ENCODE assay signal across 13 cellular contexts in genomic region chr16:16042076-16042475, GRCh38.
DNase-seq lines count a peak whose midpoint lies in the region; ATAC-seq and TF ChIP-seq lines count a peak whose summit lies in the region.
"Had no signal": no experiment of that assay in that cellular context is flagged by ENCODE, and none has a peak within 500 bp of the region (broad histone marks: within the 10 kb centered on the region; RNA-seq: fewer than 3 reads in every experiment).

No MANE protein-coding gene starts in this region.

- H2BK12ac ChIP-seq in mesenchymal stem cell (ENCODE audit: low read length in 2 of 2) = no peak overlapping the region

- peak; percentile 68 for DNase-seq in BE2C
- DNase-seq in LNCaP clone FGC (ENCODE audit: low read depth) = peak; percentile 74
- no peak for DNase-seq in chondrocyte (ENCODE audit: low spot score)
- peak; percentile 18 for DNase-seq in mesenchymal stem cell
- DNase-seq in activated CD4-positive, alpha-beta memory T cell treated with anti-CD3 and anti-CD28 coated beads, Interleukin-2, amount 10 ng/mL, durations not matched to agents 7 days and 5 days = no peak
- DNase-seq in omental fat pad (ENCODE audit: low spot score) = no peak
- no peak for DNase-seq in MV-4-11 (lab: John Stamatoyannopoulos, UW)
- DNase-seq in activated naive CD4-positive, alpha-beta T cell treated with anti-CD3 and anti-CD28 coated beads for 36 hours = no peak
- DNase-seq: activated CD4-positive, alpha-beta T cell treated with anti-CD3 and anti-CD28 coated beads for 1 hour; activated naive CD4-positive, alpha-beta T cell treated with anti-CD3 and anti-CD28 coated beads, Interleukin-2, amount 10 ng/mL, durations not matched to agents 7 days and 5 days; DMS53; NCI-H146; Peyer's patch had no signal

- 100% methylated on average over 2 of the region's 2 CpGs for WGBS in mesenchymal stem cell

- H3K4me3 ChIP-seq in BE2C (ENCODE audit: low read depth, low read length) = no peak overlapping the region
- H3K4me3 ChIP-seq in LNCaP clone FGC (ENCODE audit: low read depth, low read length) = no peak overlapping the region
- H3K4me3 ChIP-seq in mesenchymal stem cell (ENCODE audit: insufficient read depth in 1 of 2, low read depth in 1 of 2, low read length in 2 of 2) = no peak overlapping the region
- H3K4me3 ChIP-seq: Peyer's patch had no signal

- H2BK15ac ChIP-seq in mesenchymal stem cell (ENCODE audit: low read depth, poor library complexity, severe bottlenecking) = no peak overlapping the region

- POLR2A ChIA-PET in activated CD4-positive, alpha-beta memory T cell treated with anti-CD3 and anti-CD28 coated beads, Interleukin-2, amount 10 ng/mL, durations not matched to agents 7 days and 5 days (lab: Charles Lee) = no interaction called here

- H3K9me3 ChIP-seq in BE2C (no peaks in the 10 kb centered on the region), mesenchymal stem cell (ENCODE audit: control insufficient read depth, low read length) (no peaks in the 10 kb centered on the region)
- H3K9me3 ChIP-seq: Peyer's patch had no signal

- H3K9ac ChIP-seq in mesenchymal stem cell (ENCODE audit: low read length) = no peak overlapping the region

- H3K27me3 Mint-ChIP-seq in chondrocyte (ENCODE audit: low read depth) = no peaks in the 10 kb centered on the region
- H3K27me3 Mint-ChIP-seq in activated CD4-positive, alpha-beta memory T cell treated with anti-CD3 and anti-CD28 coated beads, Interleukin-2, amount 10 ng/mL, durations not matched to agents 7 days and 5 days = no peaks in the 10 kb centered on the region
- H3K27me3 Mint-ChIP-seq in activated naive CD4-positive, alpha-beta T cell treated with anti-CD3 and anti-CD28 coated beads for 36 hours (ENCODE audit: low read depth) = no peaks in the 10 kb centered on the region
- H3K27me3 Mint-ChIP-seq: activated naive CD4-positive, alpha-beta T cell treated with anti-CD3 and anti-CD28 coated beads, Interleukin-2, amount 10 ng/mL, durations not matched to agents 7 days and 5 days had no signal

- CTCF ChIA-PET in activated CD4-positive, alpha-beta memory T cell treated with anti-CD3 and anti-CD28 coated beads, Interleukin-2, amount 10 ng/mL, durations not matched to agents 7 days and 5 days (lab: Charles Lee) = interaction anchor here (0.6 to 0.7 kb wide), 2 partner anchors 336 to 1767 kb away, joined by 3 read pairs; no protein-coding TSS in a partner anchor
- CTCF ChIA-PET in activated naive CD4-positive, alpha-beta T cell treated with anti-CD3 and anti-CD28 coated beads for 36 hours (lab: Charles Lee) = interaction anchor here (0.6 kb wide), 1 partner anchor 205 kb away, joined by 3 read pairs; no protein-coding TSS in a partner anchor

- no peak overlapping the region for H3K4me3 Mint-ChIP-seq in chondrocyte (ENCODE audit: unreplicated experiment)
- no peak overlapping the region for H3K4me3 Mint-ChIP-seq in activated CD4-positive, alpha-beta memory T cell treated with anti-CD3 and anti-CD28 coated beads, Interleukin-2, amount 10 ng/mL, durations not matched to agents 7 days and 5 days
- no peak overlapping the region for H3K4me3 Mint-ChIP-seq in activated naive CD4-positive, alpha-beta T cell treated with anti-CD3 and anti-CD28 coated beads for 36 hours
- H3K4me3 Mint-ChIP-seq: activated naive CD4-positive, alpha-beta T cell treated with anti-CD3 and anti-CD28 coated beads, Interleukin-2, amount 10 ng/mL, durations not matched to agents 7 days and 5 days had no signal

- no peak overlapping the region for H2BK120ac ChIP-seq in mesenchymal stem cell (ENCODE audit: low read depth, low read length)

- H3K4me1 ChIP-seq in BE2C = no peaks in the 10 kb centered on the region
- H3K4me1 ChIP-seq in mesenchymal stem cell (ENCODE audit: control insufficient read depth, insufficient read depth, low read depth, low read length) = peaks cover 4% of the 10 kb centered on the region
- H3K4me1 ChIP-seq: Peyer's patch had no signal

- no peak overlapping the region for H2BK5ac ChIP-seq in mesenchymal stem cell (ENCODE audit: low read depth, low read length, poor library complexity, severe bottlenecking)

- H4K8ac ChIP-seq in mesenchymal stem cell (ENCODE audit: low read length) = no peak overlapping the region

- H3K79me1 ChIP-seq in mesenchymal stem cell (replicated peaks; ENCODE audit: low read length, poor library complexity, severe bottlenecking) = peaks cover 13% of the 10 kb centered on the region

- H3K36me3 ChIP-seq in BE2C (peaks cover 80% of the 10 kb centered on the region), mesenchymal stem cell (ENCODE audit: control insufficient read depth in 1 of 2, insufficient read depth in 2 of 2, low read depth in 1 of 2, low read length in 2 of 2) (peaks cover 68 to 73% of the 10 kb centered on the region in 2 experiments)

- no peak overlapping the region for H3K14ac ChIP-seq in mesenchymal stem cell (ENCODE audit: low read length in 2 of 2)

- H2AK5ac ChIP-seq in mesenchymal stem cell (ENCODE audit: low read length, severe bottlenecking) = no peak overlapping the region

- ATAC-seq in omental fat pad (ENCODE audit: low FRiP score) = no peak

- H3K27ac Mint-ChIP-seq in chondrocyte (ENCODE audit: unreplicated experiment) = peak overlapping the region; percentile 77
- H3K27ac Mint-ChIP-seq in activated CD4-positive, alpha-beta memory T cell treated with anti-CD3 and anti-CD28 coated beads, Interleukin-2, amount 10 ng/mL, durations not matched to agents 7 days and 5 days = no peak overlapping the region
- no peak overlapping the region for H3K27ac Mint-ChIP-seq in activated naive CD4-positive, alpha-beta T cell treated with anti-CD3 and anti-CD28 coated beads for 36 hours

- peaks cover 13% of the 10 kb centered on the region for H3K4me1 Mint-ChIP-seq in chondrocyte (ENCODE audit: low read depth)
- H3K4me1 Mint-ChIP-seq in activated CD4-positive, alpha-beta memory T cell treated with anti-CD3 and anti-CD28 coated beads, Interleukin-2, amount 10 ng/mL, durations not matched to agents 7 days and 5 days = peaks cover 18% of the 10 kb centered on the region
- peaks cover 17% of the 10 kb centered on the region for H3K4me1 Mint-ChIP-seq in activated naive CD4-positive, alpha-beta T cell treated with anti-CD3 and anti-CD28 coated beads for 36 hours (ENCODE audit: low read depth)

- no peak for TF ChIP-seq CTCF in BE2C (IDR thresholded peaks at IDR 0.05; ENCODE audit: low read depth, low read length)
- no peak for TF ChIP-seq CTCF in LNCaP clone FGC (IDR thresholded peaks at IDR 0.05; ENCODE audit: control insufficient read depth, extremely low read depth, insufficient read depth)
- TF ChIP-seq CTCF in chondrocyte (IDR thresholded peaks at IDR 0.05) = no peak
- no peak for TF ChIP-seq CTCF in omental fat pad (IDR thresholded peaks at IDR 0.05)

- no peaks in the 10 kb centered on the region for H3K27me3 ChIP-seq in BE2C
- no peaks in the 10 kb centered on the region for H3K27me3 ChIP-seq in mesenchymal stem cell (ENCODE audit: control insufficient read depth in 1 of 2, insufficient read depth in 1 of 2, low read length in 2 of 2)
- H3K27me3 ChIP-seq: Peyer's patch had no signal

- H4K91ac ChIP-seq in mesenchymal stem cell (ENCODE audit: low read length) = no peak overlapping the region

- intact Hi-C loops in activated naive CD4-positive, alpha-beta T cell treated with anti-CD3 and anti-CD28 coated beads for 36 hours (cut with micrococcal nuclease) = no loop called here

- H3K4ac ChIP-seq in mesenchymal stem cell (ENCODE audit: low read depth in 1 of 2, low read length in 2 of 2) = no peak overlapping the region

- no peaks in the 10 kb centered on the region for H3K9me3 Mint-ChIP-seq in chondrocyte (ENCODE audit: low read depth)
- H3K9me3 Mint-ChIP-seq in activated CD4-positive, alpha-beta memory T cell treated with anti-CD3 and anti-CD28 coated beads, Interleukin-2, amount 10 ng/mL, durations not matched to agents 7 days and 5 days = no peaks in the 10 kb centered on the region
- no peaks in the 10 kb centered on the region for H3K9me3 Mint-ChIP-seq in activated naive CD4-positive, alpha-beta T cell treated with anti-CD3 and anti-CD28 coated beads for 36 hours
- H3K9me3 Mint-ChIP-seq: activated naive CD4-positive, alpha-beta T cell treated with anti-CD3 and anti-CD28 coated beads, Interleukin-2, amount 10 ng/mL, durations not matched to agents 7 days and 5 days had no signal

- no peak overlapping the region for H3K4me2 ChIP-seq in mesenchymal stem cell (ENCODE audit: low read length, poor library complexity, severe bottlenecking)

- no peak overlapping the region for H2AFZ ChIP-seq in mesenchymal stem cell (ENCODE audit: low read depth, low read length)

- peaks cover 40% of the 10 kb centered on the region for H3K36me3 Mint-ChIP-seq in chondrocyte (ENCODE audit: low read depth)
- peaks cover 63% of the 10 kb centered on the region for H3K36me3 Mint-ChIP-seq in activated CD4-positive, alpha-beta memory T cell treated with anti-CD3 and anti-CD28 coated beads, Interleukin-2, amount 10 ng/mL, durations not matched to agents 7 days and 5 days (ENCODE audit: low read depth)
- H3K36me3 Mint-ChIP-seq in activated naive CD4-positive, alpha-beta T cell treated with anti-CD3 and anti-CD28 coated beads for 36 hours (ENCODE audit: low read depth) = peaks cover 43% of the 10 kb centered on the region

- H3K23ac ChIP-seq in mesenchymal stem cell (ENCODE audit: low read length in 2 of 2) = no peak overlapping the region

- no peak overlapping the region for H3K27ac ChIP-seq in mesenchymal stem cell (ENCODE audit: low read length, poor library complexity, severe bottlenecking)

- H3K18ac ChIP-seq in mesenchymal stem cell (ENCODE audit: low read depth in 1 of 2, low read length in 2 of 2) = no peak overlapping the region

Comparison
In these comparisons a context has a peak if more than half of its experiments do, and no peak if none do; other contexts are left out.
1. DNase-seq: peak in BE2C (single experiment), LNCaP clone FGC (single experiment) and mesenchymal stem cell (single experiment); none in chondrocyte (single experiment), activated CD4-positive, alpha-beta memory T cell treated with anti-CD3 and anti-CD28 coated beads, Interleukin-2, amount 10 ng/mL, durations not matched to agents 7 days and 5 days (single experiment), omental fat pad (single experiment), MV-4-11 (single experiment) and activated naive CD4-positive, alpha-beta T cell treated with anti-CD3 and anti-CD28 coated beads for 36 hours (single experiment).